Comparison of ENCODE assay signal across 8 cellular contexts in the genomic region with DNA sequence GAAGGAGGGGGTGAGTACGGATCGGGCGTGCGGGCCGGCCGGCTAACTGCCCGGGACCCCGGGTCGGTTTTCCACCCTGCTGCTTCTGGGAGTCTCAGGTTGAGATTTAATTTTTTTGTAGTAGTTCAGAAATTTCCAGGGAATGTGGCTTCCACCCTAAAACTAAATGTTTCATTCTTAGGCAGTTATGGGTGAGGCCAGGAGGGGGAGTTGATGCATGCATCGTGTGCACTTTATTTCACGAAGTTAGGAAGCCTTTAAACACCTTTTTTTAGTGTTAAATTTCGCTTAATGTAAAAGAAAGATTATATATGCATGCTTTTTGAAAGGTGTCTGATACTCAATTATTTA. TPM values are rescaled to one million over a fixed set of nuclear protein-coding genes. Genes with fewer than 3 reads are reported as not detected.
DNase-seq lines count a peak whose midpoint lies in the region; ATAC-seq and TF ChIP-seq lines count a peak whose summit lies in the region.

No MANE protein-coding gene starts in this region.

- no peaks in the 10 kb centered on the region for H3K27me3 ChIP-seq in layer of hippocampus (ENCODE audit: control insufficient read depth, insufficient read depth, low read length)

- DNase-seq in activated T-cell treated with anti-CD3 and anti-CD28 coated beads, Interleukin-2, amount 50 U/mL, for 72 hours: no peak
- DNase-seq in activated T-cell treated with anti-CD3 and anti-CD28 coated beads, Interleukin-2, amount 50 U/mL, for 1 hour: no peak
- no peak for DNase-seq in activated naive CD8-positive, alpha-beta T cell treated with anti-CD3 and anti-CD28 coated beads for 36 hours
- DNase-seq in type B pancreatic cell (ENCODE audit: extremely low spot score, unreplicated experiment) (no peak), NCI-H510A treated with DMSO at 0.1 percent for 48 hours (lab: John Stamatoyannopoulos, UW) (no peak), NCI-H128 (lab: John Stamatoyannopoulos, UW; ENCODE audit: unreplicated experiment) (no peak), epidermal melanocyte (ENCODE audit: insufficient read length, low spot score) (no peak)

- TF ChIP-seq CTCF in type B pancreatic cell (conservative IDR thresholded peaks at IDR 0.05): peak; percentile 65

- no peak for ATAC-seq in activated T-cell treated with anti-CD3 and anti-CD28 coated beads, Interleukin-2, amount 50 U/mL, for 72 hours (replicated peaks in 1 of 2)

- H3K27ac ChIP-seq in layer of hippocampus (ENCODE audit: low read depth, low read length): peak overlapping the region; percentile 96

- peak overlapping the region; percentile 93 to 96 for H3K4me3 Mint-ChIP-seq in activated T-cell treated with anti-CD3 and anti-CD28 coated beads, Interleukin-2, amount 50 U/mL, for 72 hours
- H3K4me3 Mint-ChIP-seq in activated naive CD8-positive, alpha-beta T cell treated with anti-CD3 and anti-CD28 coated beads for 36 hours: peak overlapping the region; percentile 97
- peak overlapping the region; percentile 95 for H3K4me3 Mint-ChIP-seq in type B pancreatic cell

- no peaks in the 10 kb centered on the region for H3K27me3 Mint-ChIP-seq in activated T-cell treated with anti-CD3 and anti-CD28 coated beads, Interleukin-2, amount 50 U/mL, for 72 hours (ENCODE audit: low read depth)
- no peaks in the 10 kb centered on the region for H3K27me3 Mint-ChIP-seq in activated naive CD8-positive, alpha-beta T cell treated with anti-CD3 and anti-CD28 coated beads for 36 hours
- H3K27me3 Mint-ChIP-seq in type B pancreatic cell: no peaks in the 10 kb centered on the region

- peak overlapping the region; percentile 92 for H3K27ac Mint-ChIP-seq in activated T-cell treated with anti-CD3 and anti-CD28 coated beads, Interleukin-2, amount 50 U/mL, for 72 hours
- H3K27ac Mint-ChIP-seq in activated naive CD8-positive, alpha-beta T cell treated with anti-CD3 and anti-CD28 coated beads for 36 hours: peak overlapping the region; percentile 88
- H3K27ac Mint-ChIP-seq in type B pancreatic cell: peak overlapping the region; percentile 85

- no peaks in the 10 kb centered on the region for H3K9me3 Mint-ChIP-seq in activated T-cell treated with anti-CD3 and anti-CD28 coated beads, Interleukin-2, amount 50 U/mL, for 72 hours
- H3K9me3 Mint-ChIP-seq in activated naive CD8-positive, alpha-beta T cell treated with anti-CD3 and anti-CD28 coated beads for 36 hours: no peaks in the 10 kb centered on the region
- H3K9me3 Mint-ChIP-seq in type B pancreatic cell: no peaks in the 10 kb centered on the region

- peaks cover 63% of the 10 kb centered on the region for H3K4me1 Mint-ChIP-seq in activated T-cell treated with anti-CD3 and anti-CD28 coated beads, Interleukin-2, amount 50 U/mL, for 72 hours (ENCODE audit: low read depth)
- peaks cover 60% of the 10 kb centered on the region for H3K4me1 Mint-ChIP-seq in activated naive CD8-positive, alpha-beta T cell treated with anti-CD3 and anti-CD28 coated beads for 36 hours
- H3K4me1 Mint-ChIP-seq in type B pancreatic cell (ENCODE audit: unreplicated experiment): peaks cover 10% of the 10 kb centered on the region

- H3K36me3 Mint-ChIP-seq in activated T-cell treated with anti-CD3 and anti-CD28 coated beads, Interleukin-2, amount 50 U/mL, for 72 hours (ENCODE audit: insufficient read depth in 2 of 2): peaks cover 14 to 38% of the 10 kb centered on the region in 2 donors
- peaks cover 37% of the 10 kb centered on the region for H3K36me3 Mint-ChIP-seq in activated naive CD8-positive, alpha-beta T cell treated with anti-CD3 and anti-CD28 coated beads for 36 hours
- H3K36me3 Mint-ChIP-seq in type B pancreatic cell: peaks cover 14% of the 10 kb centered on the region

RNA-seq across cellular contexts. Expression of gene CDK9, which starts 0.9 kb away (rescaled TPM):
- total RNA-seq in activated T-cell treated with anti-CD3 and anti-CD28 coated beads, Interleukin-2, amount 50 U/mL, for 72 hours: 100 to 1,000 TPM in 1 of 2 donors, 10 to 100 TPM in 1; 99.4 to 105 TPM
- total RNA-seq in activated naive CD8-positive, alpha-beta T cell treated with anti-CD3 and anti-CD28 coated beads for 36 hours: 10 to 100 TPM; 85.2 to 94.2 TPM
- 65.8 and 77.3 TPM in 2 replicates for total RNA-seq in type B pancreatic cell (ENCODE audit: low replicate concordance)

RNA-seq across cellular contexts. Expression of gene SH2D3C, which starts 8.3 kb away (rescaled TPM):
- 10 to 100 TPM; 59.5 to 65.8 TPM for total RNA-seq in activated T-cell treated with anti-CD3 and anti-CD28 coated beads, Interleukin-2, amount 50 U/mL, for 72 hours
- total RNA-seq in activated naive CD8-positive, alpha-beta T cell treated with anti-CD3 and anti-CD28 coated beads for 36 hours: 10 to 100 TPM; 20.4 to 21.5 TPM
- total RNA-seq in type B pancreatic cell (ENCODE audit: low replicate concordance): 1.6 and 7.1 TPM in 2 replicates

RNA-seq across cellular contexts. Expression of gene FPGS, which starts 15.9 kb away (rescaled TPM):
- total RNA-seq in activated T-cell treated with anti-CD3 and anti-CD28 coated beads, Interleukin-2, amount 50 U/mL, for 72 hours: 10 to 100 TPM; 53.4 to 57.6 TPM
- 10 to 100 TPM; 86.3 to 88.0 TPM for total RNA-seq in activated naive CD8-positive, alpha-beta T cell treated with anti-CD3 and anti-CD28 coated beads for 36 hours
- total RNA-seq in type B pancreatic cell (ENCODE audit: low replicate concordance): 18.7 and 42.4 TPM in 2 replicates

RNA-seq across cellular contexts. Expression of gene TOR2A, which starts 51.7 kb away (rescaled TPM):
- total RNA-seq in activated T-cell treated with anti-CD3 and anti-CD28 coated beads, Interleukin-2, amount 50 U/mL, for 72 hours: 10 to 100 TPM; 12.5 to 16.4 TPM
- 10 to 100 TPM; 17.7 to 18.1 TPM for total RNA-seq in activated naive CD8-positive, alpha-beta T cell treated with anti-CD3 and anti-CD28 coated beads for 36 hours
- total RNA-seq in type B pancreatic cell (ENCODE audit: low replicate concordance): 21.5 and 21.9 TPM in 2 replicates
